ENCODE assay signal across 9 cellular contexts in genomic region chr14:104926619-104927431, GRCh38. TPM values are rescaled to one million over a fixed set of nuclear protein-coding genes. Genes with fewer than 3 reads are reported as not detected.
DNase-seq lines count a peak whose midpoint lies in the region; ATAC-seq and TF ChIP-seq lines count a peak whose summit lies in the region.
"Had no signal": no experiment of that assay in that cellular context is flagged by ENCODE, and none has a peak within 500 bp of the region (broad histone marks: within the 10 kb centered on the region; RNA-seq: fewer than 3 reads in every experiment).

No MANE protein-coding gene starts in this region.

- TF ChIP-seq CTCF in GM12873 (IDR thresholded peaks at IDR 0.05; ENCODE audit: insufficient read depth, low read depth, low read length, missing control alignments) (peak; percentile 11), choroid plexus epithelial cell (conservative IDR thresholded peaks at IDR 0.05; ENCODE audit: low read depth, low read length) (peak; percentile 12), uterus (IDR thresholded peaks at IDR 0.05) (no peak)

- no peak overlapping the region for H3K4me3 ChIP-seq in choroid plexus epithelial cell (ENCODE audit: low read depth, low read length)
- no peak overlapping the region for H3K4me3 ChIP-seq in uterus

- peak; percentile 84 for ATAC-seq in GM21423 (IDR thresholded peaks at IDR 0.05; ENCODE audit: unreplicated experiment)
- ATAC-seq in HG03457 (IDR thresholded peaks at IDR 0.05; ENCODE audit: unreplicated experiment) = peak; percentile 53

- no peaks in the 10 kb centered on the region for H3K9me3 ChIP-seq in uterus

- TF ChIP-seq POLR2A in uterus (IDR thresholded peaks at IDR 0.05) = no peak

- H3K27me3 ChIP-seq in uterus = no peaks in the 10 kb centered on the region

- DNase-seq in choroid plexus epithelial cell (ENCODE audit: low read depth) = no peak
- no peak for DNase-seq in uterus
- DNase-seq in activated naive CD4-positive, alpha-beta T cell treated with anti-CD3 and anti-CD28 coated beads, Interleukin-2, amount 50 U/mL, for 16 hours = no peak
- DNase-seq in NCI-H1105 (lab: John Stamatoyannopoulos, UW) = no peak
- no peak for DNase-seq in kidney glomerular epithelial cell (lab: John Stamatoyannopoulos, UW)

- H3K4me1 ChIP-seq in uterus = no peaks in the 10 kb centered on the region

- intact Hi-C loops in uterus (cut with DNase I; ENCODE audit: low total_unique reads) = no loop called here

- H3K27ac ChIP-seq in uterus = no peak overlapping the region

- no peaks in the 10 kb centered on the region for H3K36me3 ChIP-seq in uterus

RNA-seq across cellular contexts. Expression of gene PLD4, which starts 2.1 kb away (rescaled TPM):
- total RNA-seq in uterus = 10 to 100 TPM in 1 of 4 donors, 1 to 10 TPM in 1, not detected in 2; 1.3 to 10.9 TPM
- total RNA-seq: glomerular endothelial cell had no signal

RNA-seq across cellular contexts. Expression of gene AHNAK2, which starts 51.3 kb away (rescaled TPM):
- 100 to 1,000 TPM in 1 of 4 donors, 10 to 100 TPM in 3; 44.9 to 175 (median 71.7) TPM for total RNA-seq in uterus

RNA-seq across cellular contexts. Expression of gene CLBA1, which starts 58.8 kb away (rescaled TPM):
- total RNA-seq in uterus = 10 to 100 TPM in 2 of 4 donors, 1 to 10 TPM in 1, not detected in 1; 1.3 to 11.1 (median 10.1) TPM

Comparison
In these comparisons a context has a peak if more than half of its experiments do, and no peak if none do; other contexts are left out.
1. CTCF ChIP-seq: peak in GM12873 (single experiment) and choroid plexus epithelial cell (single experiment); none in uterus (0 of 4).